Comparison of ENCODE assay signal across 8 cellular contexts in the genomic region with DNA sequence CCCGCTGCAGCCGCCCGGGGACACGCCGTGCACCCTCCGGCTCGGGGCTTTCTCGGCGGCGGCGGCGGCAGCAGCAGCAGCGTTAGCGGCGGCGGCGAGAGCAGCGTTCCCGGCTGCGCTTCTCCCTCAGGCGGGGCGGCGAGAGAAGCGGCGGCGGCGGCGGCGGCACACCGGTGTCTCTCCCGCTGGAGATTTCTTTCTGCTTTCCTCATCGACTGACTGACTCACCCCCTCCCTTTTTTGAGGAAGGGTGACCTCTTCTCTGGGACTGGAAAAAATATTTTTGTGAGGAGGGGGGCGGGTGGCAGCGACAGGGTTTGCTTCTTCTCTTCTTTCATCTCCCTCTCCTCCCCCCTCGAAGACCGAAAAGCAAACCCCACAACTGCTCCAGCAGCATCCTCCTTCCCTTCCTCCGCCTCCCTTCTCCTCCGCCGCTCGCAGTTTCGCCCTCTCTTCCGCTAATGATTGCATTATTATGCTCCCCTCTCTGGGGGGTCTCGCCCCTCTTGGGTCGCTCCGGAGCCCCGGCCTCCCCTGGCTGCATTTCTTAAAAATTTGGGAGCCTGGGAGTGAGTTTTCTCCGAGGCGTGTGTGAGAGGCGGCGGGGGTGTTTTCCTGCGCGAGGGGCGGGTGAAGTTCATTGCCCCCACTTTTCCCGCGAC. TPM values are rescaled to one million over a fixed set of nuclear protein-coding genes. Genes with fewer than 3 reads are reported as not detected.
DNase-seq lines count a peak whose midpoint lies in the region; FAIRE-seq and TF ChIP-seq lines count a peak whose summit lies in the region.

No MANE protein-coding gene starts in this region.

- TF ChIP-seq CTCF in VCaP (conservative IDR thresholded peaks at IDR 0.05) (no peak), foreskin fibroblast (IDR thresholded peaks at IDR 0.05; ENCODE audit: low read depth, low read length) (no peak), osteocyte (IDR thresholded peaks at IDR 0.05) (no peak), D721Med (IDR thresholded peaks at IDR 0.05; ENCODE audit: insufficient read depth, missing control alignments) (no peak)

- H3K4me3 Mint-ChIP-seq in osteocyte (ENCODE audit: unreplicated experiment): no peak overlapping the region

- H3K9me3 Mint-ChIP-seq in osteocyte (ENCODE audit: unreplicated experiment): no peaks in the 10 kb centered on the region

- peak overlapping the region; percentile 87 for H3K27ac ChIP-seq in VCaP

- H3K4me3 ChIP-seq in foreskin fibroblast (ENCODE audit: low read depth in 1 of 2, low read length in 2 of 2): peak overlapping the region; percentile 78 to 79

- peak overlapping the region; percentile 75 for H3K27ac Mint-ChIP-seq in osteocyte (ENCODE audit: unreplicated experiment)

- no peaks in the 10 kb centered on the region for H3K36me3 Mint-ChIP-seq in osteocyte (ENCODE audit: unreplicated experiment)

- H3K4me1 Mint-ChIP-seq in osteocyte (ENCODE audit: unreplicated experiment): peaks cover 10% of the 10 kb centered on the region

- no peak for FAIRE-seq in D721Med (lab: Jason Lieb, UNC)

- peak; percentile 77 for DNase-seq in DMS53 (lab: John Stamatoyannopoulos, UW)
- peak; percentile 2 for DNase-seq in HPDE6-E6E7 (ENCODE audit: extremely low spot score)
- DNase-seq in foreskin fibroblast: no peak
- no peak for DNase-seq in osteocyte (ENCODE audit: extremely low spot score, unreplicated experiment)
- no peak for DNase-seq in D721Med (ENCODE audit: insufficient read length, low spot score)
- DNase-seq in iPS-NIHi7 (ENCODE audit: extremely low spot score): no peak
- DNase-seq in activated effector memory CD4-positive, alpha-beta T cell treated with anti-CD3 and anti-CD28 coated beads, Interleukin-2, amount 50 U/mL, for 16 hours: no peak

- peaks cover 19% of the 10 kb centered on the region for H3K27me3 Mint-ChIP-seq in osteocyte (ENCODE audit: unreplicated experiment)

RNA-seq across cellular contexts. Expression of a gene that starts 0.3 kb away (rescaled TPM):
- 65.3 and 80.6 TPM in 2 replicates for total RNA-seq in osteocyte

Comparison
In these comparisons a context has a peak if more than half of its experiments do, and no peak if none do; other contexts are left out.
1. DNase-seq: peak in DMS53 (single experiment) and HPDE6-E6E7 (single experiment); none in foreskin fibroblast (0 of 2), osteocyte (single experiment), D721Med (single experiment), iPS-NIHi7 (single experiment) and activated effector memory CD4-positive, alpha-beta T cell treated with anti-CD3 and anti-CD28 coated beads, Interleukin-2, amount 50 U/mL, for 16 hours (single experiment).